Comparison of ENCODE assay signal across 8 cellular contexts in genomic region chr1:144104000-144104677, GRCh38.
DNase-seq lines count a peak whose midpoint lies in the region; ATAC-seq and TF ChIP-seq lines count a peak whose summit lies in the region.
"Not testable (repeated sequence)": the region's sequence is repeated elsewhere in the genome, so short reads cannot be mapped to it uniquely, and the experiment has no call there.

No MANE protein-coding gene starts in this region.

- H3K36me3 ChIP-seq in aorta (ENCODE audit: control insufficient read depth in 1 of 2, insufficient read depth in 2 of 2, low read length in 1 of 2) = not testable (repeated sequence)

- not testable (repeated sequence) for H3K4me1 Mint-ChIP-seq in naive thymus-derived CD8-positive, alpha-beta T cell

- H3K36me3 Mint-ChIP-seq in naive thymus-derived CD8-positive, alpha-beta T cell = not testable (repeated sequence)

- not testable (repeated sequence) for TF ChIP-seq CTCF in GM13977 (IDR thresholded peaks at IDR 0.05; ENCODE audit: extremely low read depth, insufficient read depth, missing control alignments)

- peak; percentile 20 for ATAC-seq in Right ventricle myocardium superior (ENCODE audit: poor library complexity)
- ATAC-seq in naive thymus-derived CD8-positive, alpha-beta T cell = not testable (repeated sequence)
- ATAC-seq in aorta (ENCODE audit: low FRiP score) = peak; percentile 78

- not testable (repeated sequence) for H3K9me3 Mint-ChIP-seq in naive thymus-derived CD8-positive, alpha-beta T cell

- not testable (repeated sequence) for H3K4me3 ChIP-seq in aorta (ENCODE audit: low read length in 2 of 2)

- POLR2A ChIA-PET in naive thymus-derived CD8-positive, alpha-beta T cell (lab: Charles Lee) = not testable (repeated sequence)

- not testable (repeated sequence) for H3K27me3 Mint-ChIP-seq in naive thymus-derived CD8-positive, alpha-beta T cell

- not testable (repeated sequence) for H3K27me3 ChIP-seq in aorta (ENCODE audit: control insufficient read depth in 1 of 2, insufficient read depth in 2 of 2, low read length in 1 of 2)

- H3K27ac Mint-ChIP-seq in naive thymus-derived CD8-positive, alpha-beta T cell = not testable (repeated sequence)

- H3K4me1 ChIP-seq in aorta (ENCODE audit: control insufficient read depth in 1 of 2, insufficient read depth in 2 of 2, low read length in 2 of 2) = not testable (repeated sequence)

- H3K9me3 ChIP-seq in aorta (ENCODE audit: control insufficient read depth, low read length) = not testable (repeated sequence)

- not testable (repeated sequence) for H3K27ac ChIP-seq in aorta (ENCODE audit: low read depth in 1 of 2, low read length in 2 of 2)

- not testable (repeated sequence) for H3K4me3 Mint-ChIP-seq in naive thymus-derived CD8-positive, alpha-beta T cell

- 88 to 90% methylated on average over 14 of the region's 14 CpGs for WGBS in aorta, 2 donors

- in situ Hi-C loops in GM13977 (cut with MboI; ENCODE audit: low pct_unique_long_range_greater_than_20kb, low sequenced_read_pairs, unreplicated experiment) = not testable (repeated sequence)

- DNase-seq in GM13977 (ENCODE audit: low spot score) (peak; percentile 23), T-helper 2 cell (peak; percentile 7 to 46 (median 39)), activated T-cell treated with anti-CD3 and anti-CD28 coated beads for 48 hours (ENCODE audit: low read depth) (peak; percentile 10), brain pericyte (ENCODE audit: low read depth, low spot score) (peak; percentile 24), Right ventricle myocardium superior (peak; percentile 81), aorta (peak in 1 of 2 donors; percentile 95)
- peak in 9 of 10 donors; percentile 5 to 82 (median 37) for DNase-seq in naive thymus-derived CD8-positive, alpha-beta T cell
- DNase-seq in stimulated activated CD4-positive, alpha-beta T cell treated with anti-CD3 and anti-CD28 coated beads, Interleukin-2, amount 100 ng/mL, for 48 hours = peak; percentile 10 to 11

- intact Hi-C loops in Right ventricle myocardium superior (cut with DNase I); aorta (cut with DNase I): not testable (repeated sequence)
